Comparison of ENCODE assay signal across 8 cellular contexts in genomic region chr14:73739899-73740685, GRCh38. TPM values are rescaled to one million over a fixed set of nuclear protein-coding genes. Genes with fewer than 3 reads are reported as not detected.
A peak's percentile ranks its signal among the peaks of the same experiment; 100 is the strongest.
DNase-seq lines count a peak whose midpoint lies in the region; ATAC-seq and TF ChIP-seq lines count a peak whose summit lies in the region.

No MANE protein-coding gene starts in this region.

- H3K27me3 Mint-ChIP-seq in Calu3 (ENCODE audit: unreplicated experiment) = no peaks in the 10 kb centered on the region
- no peaks in the 10 kb centered on the region for H3K27me3 Mint-ChIP-seq in activated T-helper 1 cell treated with anti-CD3 and anti-CD28 coated beads, Interleukin-12 subunit alpha, Interleukin-12 subunit beta, Interleukin-2, Interleukin-4 antibody, amounts not matched to agents 30 ng/mL and 10 ng/mL and 1 ng/mL, durations not matched to agents 14 hours and 24 hours and 36 hours (ENCODE audit: insufficient read depth)

- no peak overlapping the region for H2AFZ ChIP-seq in hepatocyte

- no TSS peak for BruUV-seq in Calu3 (replicated peaks; lab: Mats Ljungman, UMichigan)

- H3K4me2 ChIP-seq in hepatocyte = peak overlapping the region; percentile 70

- DNase-seq in Calu3 (no peak), hepatocyte (ENCODE audit: low spot score) (peak; percentile 7), iPS-NIHi11 (ENCODE audit: low spot score) (no peak), DMS79 (lab: John Stamatoyannopoulos, UW) (no peak), NCI-H1105 treated with DMSO at 0.1 percent for 48 hours (lab: John Stamatoyannopoulos, UW) (no peak)
- no peak for DNase-seq in activated T-helper 1 cell treated with anti-CD3 and anti-CD28 coated beads, Interleukin-12 subunit alpha, Interleukin-12 subunit beta, Interleukin-2, Interleukin-4 antibody, amounts not matched to agents 30 ng/mL and 10 ng/mL and 1 ng/mL, durations not matched to agents 14 hours and 24 hours and 36 hours (ENCODE audit: low spot score)

- peaks cover 42% of the 10 kb centered on the region for H3K36me3 Mint-ChIP-seq in Calu3 (ENCODE audit: insufficient read depth, unreplicated experiment)
- peaks cover 10% of the 10 kb centered on the region for H3K36me3 Mint-ChIP-seq in activated T-helper 1 cell treated with anti-CD3 and anti-CD28 coated beads, Interleukin-12 subunit alpha, Interleukin-12 subunit beta, Interleukin-2, Interleukin-4 antibody, amounts not matched to agents 30 ng/mL and 10 ng/mL and 1 ng/mL, durations not matched to agents 14 hours and 24 hours and 36 hours (ENCODE audit: low read depth)

- peaks cover 37% of the 10 kb centered on the region for H3K4me1 Mint-ChIP-seq in Calu3 (ENCODE audit: low read depth, unreplicated experiment)
- peaks cover 49% of the 10 kb centered on the region for H3K4me1 Mint-ChIP-seq in activated T-helper 1 cell treated with anti-CD3 and anti-CD28 coated beads, Interleukin-12 subunit alpha, Interleukin-12 subunit beta, Interleukin-2, Interleukin-4 antibody, amounts not matched to agents 30 ng/mL and 10 ng/mL and 1 ng/mL, durations not matched to agents 14 hours and 24 hours and 36 hours (ENCODE audit: low read depth)

- H3K9me3 Mint-ChIP-seq in Calu3 (ENCODE audit: low read depth, unreplicated experiment) = no peaks in the 10 kb centered on the region
- H3K9me3 Mint-ChIP-seq in activated T-helper 1 cell treated with anti-CD3 and anti-CD28 coated beads, Interleukin-12 subunit alpha, Interleukin-12 subunit beta, Interleukin-2, Interleukin-4 antibody, amounts not matched to agents 30 ng/mL and 10 ng/mL and 1 ng/mL, durations not matched to agents 14 hours and 24 hours and 36 hours = no peaks in the 10 kb centered on the region

- peak overlapping the region; percentile 94 for H3K27ac Mint-ChIP-seq in Calu3 (ENCODE audit: unreplicated experiment)
- peak overlapping the region; percentile 44 for H3K27ac Mint-ChIP-seq in activated T-helper 1 cell treated with anti-CD3 and anti-CD28 coated beads, Interleukin-12 subunit alpha, Interleukin-12 subunit beta, Interleukin-2, Interleukin-4 antibody, amounts not matched to agents 30 ng/mL and 10 ng/mL and 1 ng/mL, durations not matched to agents 14 hours and 24 hours and 36 hours

- TF ChIP-seq CTCF in Calu3 (IDR thresholded peaks at IDR 0.05; ENCODE audit: unreplicated experiment) = no peak
- TF ChIP-seq CTCF in hepatocyte (IDR thresholded peaks at IDR 0.05; ENCODE audit: poor library complexity) = no peak

- intact Hi-C loops in Calu3 (cut with micrococcal nuclease; ENCODE audit: unreplicated experiment) = loop anchor here (2.0 to 5.0 kb wide), 2 partner anchors 15 to 87 kb away; no protein-coding TSS in a partner anchor
- intact Hi-C loops in activated T-helper 1 cell treated with anti-CD3 and anti-CD28 coated beads, Interleukin-12 subunit alpha, Interleukin-12 subunit beta, Interleukin-2, Interleukin-4 antibody, amounts not matched to agents 30 ng/mL and 10 ng/mL and 1 ng/mL, durations not matched to agents 14 hours and 24 hours and 36 hours (cut with micrococcal nuclease) = loop anchor here (5.0 to 10.0 kb wide), 3 partner anchors 87 to 215 kb away; partner anchors contain the start of genes COQ6, FAM161B and ZNF410

- H3K4me1 ChIP-seq in hepatocyte (ENCODE audit: insufficient read depth) (peaks cover 53% of the 10 kb centered on the region), skeletal muscle tissue (ENCODE audit: control insufficient read depth in 3 of 3, insufficient read depth in 3 of 3, low read length in 3 of 3) (peaks cover 59 to 68% (median 64%) of the 10 kb centered on the region in 3 donors)

- H3K27me3 ChIP-seq in hepatocyte = no peaks in the 10 kb centered on the region
- no peaks in the 10 kb centered on the region for H3K27me3 ChIP-seq in skeletal muscle tissue (ENCODE audit: control insufficient read depth in 3 of 3, insufficient read depth in 3 of 3, low read length in 3 of 3)

- peaks cover 67% of the 10 kb centered on the region for H4K20me1 ChIP-seq in hepatocyte (ENCODE audit: insufficient read depth, poor library complexity, severe bottlenecking)

- H3K4me3 ChIP-seq in hepatocyte (no peak overlapping the region), skeletal muscle tissue (ENCODE audit: low read length in 3 of 3) (peak overlapping the region in 2 of 3 donors; percentile 43 to 45)

- peak overlapping the region; percentile 57 for H3K4me3 Mint-ChIP-seq in Calu3 (ENCODE audit: low read depth, unreplicated experiment)
- H3K4me3 Mint-ChIP-seq in activated T-helper 1 cell treated with anti-CD3 and anti-CD28 coated beads, Interleukin-12 subunit alpha, Interleukin-12 subunit beta, Interleukin-2, Interleukin-4 antibody, amounts not matched to agents 30 ng/mL and 10 ng/mL and 1 ng/mL, durations not matched to agents 14 hours and 24 hours and 36 hours = no peak overlapping the region

- H3K79me2 ChIP-seq in hepatocyte = peaks cover 88% of the 10 kb centered on the region

- H3K36me3 ChIP-seq in hepatocyte (replicated peaks; ENCODE audit: insufficient read depth, low read depth) (no peaks in the 10 kb centered on the region), skeletal muscle tissue (ENCODE audit: control insufficient read depth in 3 of 3, insufficient read depth in 3 of 3, low read length in 3 of 3) (peaks cover 28 to 32% (median 29%) of the 10 kb centered on the region in 3 donors)

- ATAC-seq in HG02571 (IDR thresholded peaks at IDR 0.05; ENCODE audit: unreplicated experiment) = no peak

- no peaks in the 10 kb centered on the region for H3K9me2 ChIP-seq in hepatocyte (replicated peaks; ENCODE audit: insufficient read depth)

- H3K9me3 ChIP-seq in hepatocyte (ENCODE audit: low read depth) (no peaks in the 10 kb centered on the region), skeletal muscle tissue (ENCODE audit: control insufficient read depth in 3 of 3, low read length in 3 of 3) (no peaks in the 10 kb centered on the region)

- WGBS in hepatocyte (ENCODE audit: low lambda C conversion rate, missing lambda C conversion rate) = 87% methylated on average over 12 of the region's 12 CpGs

- CTCF ChIA-PET in Calu3 (lab: Charles Lee) = interaction anchor here (0.5 to 3.1 kb wide), 5 partner anchors 10 to 78 kb away, joined by 4 to 23 read pairs (median 13); no protein-coding TSS in a partner anchor

- H3K9ac ChIP-seq in skeletal muscle tissue (ENCODE audit: low read depth in 1 of 3, low read length in 3 of 3) = peak overlapping the region; percentile 40 to 74 (median 65)

- H3K27ac ChIP-seq in hepatocyte (peak overlapping the region; percentile 94), skeletal muscle tissue (ENCODE audit: low read depth, low read length) (peak overlapping the region; percentile 69)

RNA-seq across cellular contexts. Expression of gene PNMA1, which starts 25.9 kb away (rescaled TPM):
- total RNA-seq in Calu3 (2022) (37.2 and 37.9 TPM in 2 replicates), hepatocyte (23.0 and 27.3 TPM in 2 replicates), skeletal muscle tissue (15.1 TPM)
- 29.7 and 30.6 TPM in 2 replicates for total RNA-seq in activated T-helper 1 cell treated with anti-CD3 and anti-CD28 coated beads, Interleukin-12 subunit alpha, Interleukin-12 subunit beta, Interleukin-2, Interleukin-4 antibody, amounts not matched to agents 30 ng/mL and 10 ng/mL and 1 ng/mL, durations not matched to agents 14 hours and 24 hours and 36 hours
- polyA plus RNA-seq in hepatocyte = 41.2 and 45.7 TPM in 2 replicates
